Comparison of ENCODE assay signal across 1 cellular context in genomic region chr19:14073232-14073924, GRCh38.
TF ChIP-seq lines count a peak whose summit lies in the region.

No MANE protein-coding gene starts in this region.

TF ChIP-seq in HEK293, 187 proteins besides CTCF, POLR2A, EP300 and RAD21 (continued from another document):
- TF ChIP-seq ELK4 (IDR thresholded peaks at IDR 0.05; ENCODE audit: borderline replicate concordance, low read depth, low read length) (no peak), KLF17 (tag by site-specific recombination; IDR thresholded peaks at IDR 0.05) (no peak), ZNF341 (tag by site-specific recombination; IDR thresholded peaks at IDR 0.05; ENCODE audit: low read depth) (no peak), ZXDB (tag by site-specific recombination; IDR thresholded peaks at IDR 0.05) (no peak), ZNF510 (tag by site-specific recombination; IDR thresholded peaks at IDR 0.05; ENCODE audit: insufficient replicate concordance) (no peak), ZNF518A (tag by site-specific recombination; conservative IDR thresholded peaks at IDR 0.05; ENCODE audit: low read depth) (no peak), ZNF335 (tag by site-specific recombination; conservative IDR thresholded peaks at IDR 0.05) (no peak), ZNF704 (tag by site-specific recombination; IDR thresholded peaks at IDR 0.05) (no peak), ZNF626 (tag by site-specific recombination; IDR thresholded peaks at IDR 0.05) (no peak), WT1 (tag by site-specific recombination; IDR thresholded peaks at IDR 0.05) (no peak), ZSCAN30 (tag by site-specific recombination; IDR thresholded peaks at IDR 0.05) (0 out of 2 replicates have a peak, but pooled peaks have one; percentile 8), ZSCAN16 (tag by site-specific recombination; IDR thresholded peaks at IDR 0.05) (no peak), ZNF830 (tag by site-specific recombination; IDR thresholded peaks at IDR 0.05; ENCODE audit: low read depth) (no peak), GLIS1 (tag by site-specific recombination; IDR thresholded peaks at IDR 0.05) (no peak), ZNF555 (tag by site-specific recombination; conservative IDR thresholded peaks at IDR 0.05) (no peak), ZNF629 (tag by site-specific recombination; IDR thresholded peaks at IDR 0.05) (no peak), ZNF112 (tag by site-specific recombination; IDR thresholded peaks at IDR 0.05) (no peak), ZNF571 (tag by site-specific recombination; IDR thresholded peaks at IDR 0.05) (no peak), PRDM4 (tag by site-specific recombination; IDR thresholded peaks at IDR 0.05) (no peak), KLF9 (tag by site-specific recombination; IDR thresholded peaks at IDR 0.05; ENCODE audit: low read depth) (no peak), ZNF354C (tag by site-specific recombination; IDR thresholded peaks at IDR 0.05; ENCODE audit: borderline replicate concordance, low read depth) (no peak), TCF7L2 (IDR thresholded peaks at IDR 0.05; ENCODE audit: borderline replicate concordance, low read depth, low read length) (no peak), ZBTB26 (tag by site-specific recombination; optimal IDR thresholded peaks at IDR 0.05) (peak; percentile 77)
